1 cellular context compared by ENCODE assay signal in the genomic region with DNA sequence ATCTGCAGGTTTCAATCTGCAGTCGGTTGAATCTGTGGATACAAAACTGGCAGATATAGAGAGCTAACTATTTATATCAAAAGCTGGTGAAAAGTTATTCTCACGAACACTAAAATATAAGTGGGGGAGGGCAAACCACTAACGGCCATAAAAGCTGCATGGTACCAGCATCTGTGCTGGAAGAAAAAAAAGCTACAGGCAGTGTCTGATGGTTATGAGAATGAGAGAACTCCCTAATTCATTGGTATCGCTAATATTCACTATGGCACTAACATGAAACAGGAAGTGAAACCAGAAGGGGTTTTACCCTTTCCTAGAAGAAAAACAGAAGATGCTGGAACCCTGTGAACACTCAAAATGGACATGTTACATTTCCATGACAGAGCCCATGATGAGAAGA.
A peak's percentile ranks its signal among the peaks of the same experiment; 100 is the strongest.
TF ChIP-seq lines count a peak whose summit lies in the region.

No MANE protein-coding gene starts in this region.

TF ChIP-seq in GM12878, 131 proteins besides CTCF, POLR2A, EP300 and RAD21 (continued from another document and continues in another):
- TF ChIP-seq, protein P1, sequence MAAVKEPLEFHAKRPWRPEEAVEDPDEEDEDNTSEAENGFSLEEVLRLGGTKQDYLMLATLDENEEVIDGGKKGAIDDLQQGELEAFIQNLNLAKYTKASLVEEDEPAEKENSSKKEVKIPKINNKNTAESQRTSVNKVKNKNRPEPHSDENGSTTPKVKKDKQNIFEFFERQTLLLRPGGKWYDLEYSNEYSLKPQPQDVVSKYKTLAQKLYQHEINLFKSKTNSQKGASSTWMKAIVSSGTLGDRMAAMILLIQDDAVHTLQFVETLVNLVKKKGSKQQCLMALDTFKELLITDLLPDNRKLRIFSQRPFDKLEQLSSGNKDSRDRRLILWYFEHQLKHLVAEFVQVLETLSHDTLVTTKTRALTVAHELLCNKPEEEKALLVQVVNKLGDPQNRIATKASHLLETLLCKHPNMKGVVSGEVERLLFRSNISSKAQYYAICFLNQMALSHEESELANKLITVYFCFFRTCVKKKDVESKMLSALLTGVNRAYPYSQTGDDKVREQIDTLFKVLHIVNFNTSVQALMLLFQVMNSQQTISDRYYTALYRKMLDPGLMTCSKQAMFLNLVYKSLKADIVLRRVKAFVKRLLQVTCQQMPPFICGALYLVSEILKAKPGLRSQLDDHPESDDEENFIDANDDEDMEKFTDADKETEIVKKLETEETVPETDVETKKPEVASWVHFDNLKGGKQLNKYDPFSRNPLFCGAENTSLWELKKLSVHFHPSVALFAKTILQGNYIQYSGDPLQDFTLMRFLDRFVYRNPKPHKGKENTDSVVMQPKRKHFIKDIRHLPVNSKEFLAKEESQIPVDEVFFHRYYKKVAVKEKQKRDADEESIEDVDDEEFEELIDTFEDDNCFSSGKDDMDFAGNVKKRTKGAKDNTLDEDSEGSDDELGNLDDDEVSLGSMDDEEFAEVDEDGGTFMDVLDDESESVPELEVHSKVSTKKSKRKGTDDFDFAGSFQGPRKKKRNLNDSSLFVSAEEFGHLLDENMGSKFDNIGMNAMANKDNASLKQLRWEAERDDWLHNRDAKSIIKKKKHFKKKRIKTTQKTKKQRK (IDR thresholded peaks at IDR 0.05; ENCODE audit: low read depth, low read length): no peak
- TF ChIP-seq TCF12 (IDR thresholded peaks at IDR 0.05; ENCODE audit: low read depth, low read length) (0 out of 2 replicates have a peak, but pooled peaks have one; percentile 21), NR2C1 (IDR thresholded peaks at IDR 0.05) (no peak), GABPA (IDR thresholded peaks at IDR 0.05; ENCODE audit: low read depth) (no peak), BCL11A (IDR thresholded peaks at IDR 0.05; ENCODE audit: low read depth, low read length) (no peak), ZNF274 (IDR thresholded peaks at IDR 0.05; ENCODE audit: insufficient read depth, insufficient read length) (no peak), KAT2A (conservative IDR thresholded peaks at IDR 0.05; ENCODE audit: control insufficient read depth, low read depth, low read length) (no peak), USF2 (IDR thresholded peaks at IDR 0.05; ENCODE audit: borderline replicate concordance, low read depth, low read length) (no peak), PRDM15 (CRISPR knock-in tag; IDR thresholded peaks at IDR 0.05) (no peak), ATF3 (IDR thresholded peaks at IDR 0.05; ENCODE audit: borderline replicate concordance, extremely low read depth, low read depth, low read length) (no peak), YY1 (IDR thresholded peaks at IDR 0.05; ENCODE audit: low read depth, low read length) (no peak), MTA2 (IDR thresholded peaks at IDR 0.05; ENCODE audit: low read depth) (peak; percentile 53), YBX1 (IDR thresholded peaks at IDR 0.05) (no peak), TCF3 (IDR thresholded peaks at IDR 0.05; ENCODE audit: borderline replicate concordance, insufficient read depth, low read depth, low read length) (no peak), ATF2 (IDR thresholded peaks at IDR 0.05; ENCODE audit: low read length) (0 out of 2 replicates have a peak, but pooled peaks have one; percentile 21), PAX5 (IDR thresholded peaks at IDR 0.05; ENCODE audit: borderline replicate concordance, low read depth, low read length) (no peak), STAT1 (conservative IDR thresholded peaks at IDR 0.05) (no peak), HDAC2 (IDR thresholded peaks at IDR 0.05) (no peak), DPF2 (IDR thresholded peaks at IDR 0.05) (peak; percentile 70), RFX5 (IDR thresholded peaks at IDR 0.05; ENCODE audit: low read depth, low read length) (no peak), HCFC1 (IDR thresholded peaks at IDR 0.05; ENCODE audit: low read length) (no peak), POU2F2 (IDR thresholded peaks at IDR 0.05; ENCODE audit: borderline replicate concordance, low read depth, low read length) (no peak), ZNF384 (IDR thresholded peaks at IDR 0.05; ENCODE audit: borderline replicate concordance, low read depth, low read length) (peak; percentile 62), RCOR1 (conservative IDR thresholded peaks at IDR 0.05; ENCODE audit: low read depth, low read length) (no peak), BHLHE40 (IDR thresholded peaks at IDR 0.05; ENCODE audit: borderline replicate concordance in 1 of 2, low read depth in 2 of 2, low read length in 1 of 2) (0 out of 4 replicates have a peak, but pooled peaks of 1 of the 2 experiments have one; percentile 11), JUND (IDR thresholded peaks at IDR 0.05; ENCODE audit: low read depth, low read length) (no peak), RELA (IDR thresholded peaks at IDR 0.05; ENCODE audit: borderline replicate concordance, partially characterized antibody) (no peak), CHD2 (IDR thresholded peaks at IDR 0.05; ENCODE audit: borderline replicate concordance, low read depth, low read length) (no peak), SMAD1 (IDR thresholded peaks at IDR 0.05; ENCODE audit: low read depth, partially characterized antibody) (no peak), E2F4 (IDR thresholded peaks at IDR 0.05; ENCODE audit: low read depth, low read length) (no peak), ETV6 (conservative IDR thresholded peaks at IDR 0.05 in 1 of 2, IDR thresholded peaks at IDR 0.05 in 1 of 2; ENCODE audit: borderline replicate concordance in 1 of 2, low read depth in 1 of 2) (0 out of 4 replicates have a peak, but pooled peaks of 1 of the 2 experiments have one; percentile 26), NR2C2 (IDR thresholded peaks at IDR 0.05; ENCODE audit: borderline replicate concordance, control insufficient read depth, insufficient read length, low read depth) (no peak), CEBPB (IDR thresholded peaks at IDR 0.05; ENCODE audit: borderline replicate concordance in 1 of 2, low read depth in 2 of 2, low read length in 2 of 2) (no peak), SRF (IDR thresholded peaks at IDR 0.05; ENCODE audit: low read depth in 2 of 2, low read length in 2 of 2) (no peak), IRF4 (IDR thresholded peaks at IDR 0.05; ENCODE audit: low read depth, low read length) (peak; percentile 74; the same call in 1 of the 2 replicates)
- TF ChIP-seq, protein P2, sequence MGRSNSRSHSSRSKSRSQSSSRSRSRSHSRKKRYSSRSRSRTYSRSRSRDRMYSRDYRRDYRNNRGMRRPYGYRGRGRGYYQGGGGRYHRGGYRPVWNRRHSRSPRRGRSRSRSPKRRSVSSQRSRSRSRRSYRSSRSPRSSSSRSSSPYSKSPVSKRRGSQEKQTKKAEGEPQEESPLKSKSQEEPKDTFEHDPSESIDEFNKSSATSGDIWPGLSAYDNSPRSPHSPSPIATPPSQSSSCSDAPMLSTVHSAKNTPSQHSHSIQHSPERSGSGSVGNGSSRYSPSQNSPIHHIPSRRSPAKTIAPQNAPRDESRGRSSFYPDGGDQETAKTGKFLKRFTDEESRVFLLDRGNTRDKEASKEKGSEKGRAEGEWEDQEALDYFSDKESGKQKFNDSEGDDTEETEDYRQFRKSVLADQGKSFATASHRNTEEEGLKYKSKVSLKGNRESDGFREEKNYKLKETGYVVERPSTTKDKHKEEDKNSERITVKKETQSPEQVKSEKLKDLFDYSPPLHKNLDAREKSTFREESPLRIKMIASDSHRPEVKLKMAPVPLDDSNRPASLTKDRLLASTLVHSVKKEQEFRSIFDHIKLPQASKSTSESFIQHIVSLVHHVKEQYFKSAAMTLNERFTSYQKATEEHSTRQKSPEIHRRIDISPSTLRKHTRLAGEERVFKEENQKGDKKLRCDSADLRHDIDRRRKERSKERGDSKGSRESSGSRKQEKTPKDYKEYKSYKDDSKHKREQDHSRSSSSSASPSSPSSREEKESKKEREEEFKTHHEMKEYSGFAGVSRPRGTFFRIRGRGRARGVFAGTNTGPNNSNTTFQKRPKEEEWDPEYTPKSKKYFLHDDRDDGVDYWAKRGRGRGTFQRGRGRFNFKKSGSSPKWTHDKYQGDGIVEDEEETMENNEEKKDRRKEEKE (IDR thresholded peaks at IDR 0.05): no peak
- TF ChIP-seq, protein P3, sequence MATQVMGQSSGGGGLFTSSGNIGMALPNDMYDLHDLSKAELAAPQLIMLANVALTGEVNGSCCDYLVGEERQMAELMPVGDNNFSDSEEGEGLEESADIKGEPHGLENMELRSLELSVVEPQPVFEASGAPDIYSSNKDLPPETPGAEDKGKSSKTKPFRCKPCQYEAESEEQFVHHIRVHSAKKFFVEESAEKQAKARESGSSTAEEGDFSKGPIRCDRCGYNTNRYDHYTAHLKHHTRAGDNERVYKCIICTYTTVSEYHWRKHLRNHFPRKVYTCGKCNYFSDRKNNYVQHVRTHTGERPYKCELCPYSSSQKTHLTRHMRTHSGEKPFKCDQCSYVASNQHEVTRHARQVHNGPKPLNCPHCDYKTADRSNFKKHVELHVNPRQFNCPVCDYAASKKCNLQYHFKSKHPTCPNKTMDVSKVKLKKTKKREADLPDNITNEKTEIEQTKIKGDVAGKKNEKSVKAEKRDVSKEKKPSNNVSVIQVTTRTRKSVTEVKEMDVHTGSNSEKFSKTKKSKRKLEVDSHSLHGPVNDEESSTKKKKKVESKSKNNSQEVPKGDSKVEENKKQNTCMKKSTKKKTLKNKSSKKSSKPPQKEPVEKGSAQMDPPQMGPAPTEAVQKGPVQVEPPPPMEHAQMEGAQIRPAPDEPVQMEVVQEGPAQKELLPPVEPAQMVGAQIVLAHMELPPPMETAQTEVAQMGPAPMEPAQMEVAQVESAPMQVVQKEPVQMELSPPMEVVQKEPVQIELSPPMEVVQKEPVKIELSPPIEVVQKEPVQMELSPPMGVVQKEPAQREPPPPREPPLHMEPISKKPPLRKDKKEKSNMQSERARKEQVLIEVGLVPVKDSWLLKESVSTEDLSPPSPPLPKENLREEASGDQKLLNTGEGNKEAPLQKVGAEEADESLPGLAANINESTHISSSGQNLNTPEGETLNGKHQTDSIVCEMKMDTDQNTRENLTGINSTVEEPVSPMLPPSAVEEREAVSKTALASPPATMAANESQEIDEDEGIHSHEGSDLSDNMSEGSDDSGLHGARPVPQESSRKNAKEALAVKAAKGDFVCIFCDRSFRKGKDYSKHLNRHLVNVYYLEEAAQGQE (IDR thresholded peaks at IDR 0.05; ENCODE audit: low read depth, low read length): no peak
- TF ChIP-seq, protein P4, sequence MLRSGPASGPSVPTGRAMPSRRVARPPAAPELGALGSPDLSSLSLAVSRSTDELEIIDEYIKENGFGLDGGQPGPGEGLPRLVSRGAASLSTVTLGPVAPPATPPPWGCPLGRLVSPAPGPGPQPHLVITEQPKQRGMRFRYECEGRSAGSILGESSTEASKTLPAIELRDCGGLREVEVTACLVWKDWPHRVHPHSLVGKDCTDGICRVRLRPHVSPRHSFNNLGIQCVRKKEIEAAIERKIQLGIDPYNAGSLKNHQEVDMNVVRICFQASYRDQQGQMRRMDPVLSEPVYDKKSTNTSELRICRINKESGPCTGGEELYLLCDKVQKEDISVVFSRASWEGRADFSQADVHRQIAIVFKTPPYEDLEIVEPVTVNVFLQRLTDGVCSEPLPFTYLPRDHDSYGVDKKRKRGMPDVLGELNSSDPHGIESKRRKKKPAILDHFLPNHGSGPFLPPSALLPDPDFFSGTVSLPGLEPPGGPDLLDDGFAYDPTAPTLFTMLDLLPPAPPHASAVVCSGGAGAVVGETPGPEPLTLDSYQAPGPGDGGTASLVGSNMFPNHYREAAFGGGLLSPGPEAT (IDR thresholded peaks at IDR 0.05; ENCODE audit: low read depth): peak; percentile 53; the same call in 1 of the 2 replicates
